ENCODE assay signal across 25 cellular contexts in the genomic region with DNA sequence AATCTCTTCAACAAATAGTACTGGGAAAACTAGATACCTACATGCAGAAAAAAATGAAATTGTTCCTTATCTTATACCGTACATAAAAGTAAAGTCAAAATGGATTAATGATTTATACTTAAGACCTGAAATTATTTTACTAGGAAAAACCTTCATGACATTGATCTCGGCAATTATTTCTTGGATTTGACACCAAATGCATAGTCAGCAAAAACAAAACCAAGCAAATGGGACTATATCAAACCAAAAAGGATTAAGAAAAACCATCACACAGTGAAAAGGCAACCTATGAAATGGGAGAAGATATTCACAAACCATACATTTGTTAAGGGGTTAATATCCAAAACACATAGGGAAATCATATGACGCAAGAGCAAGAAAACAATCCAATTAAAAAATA.
"Had no signal": no experiment of that assay in that cellular context is flagged by ENCODE, and none has a peak within 500 bp of the region (broad histone marks: within the 10 kb centered on the region; RNA-seq: fewer than 3 reads in every experiment).

No MANE protein-coding gene starts in this region.

- H3K9me3 ChIP-seq: gastroesophageal sphincter, mucosa of descending colon had no signal

- H3K79me2 ChIP-seq: hepatocyte had no signal

- H3K36me3 ChIP-seq: esophagus muscularis mucosa, gastroesophageal sphincter, heart left ventricle, lower lobe of right lung had no signal

- H3K4me2 ChIP-seq: hepatocyte had no signal

- H2AFZ ChIP-seq: hepatocyte had no signal

- H3K27ac ChIP-seq: coronary artery, dorsolateral prefrontal cortex, esophagus muscularis mucosa, foreskin keratinocyte, gastroesophageal sphincter, heart left ventricle, hepatocyte, lower lobe of right lung had no signal

- H3K27me3 ChIP-seq: dorsolateral prefrontal cortex, esophagus muscularis mucosa, gastroesophageal sphincter, heart left ventricle, hepatocyte had no signal

- DNase-seq: dermis blood vessel endothelial cell; dorsolateral prefrontal cortex; effector CD4-positive, alpha-beta T cell; effector memory CD4-positive, alpha-beta T cell; foreskin keratinocyte; heart left ventricle; hypothalamus; immature natural killer cell; islet precursor cell; kidney; kidney glomerular epithelial cell; left colon; left ventricle myocardium superior; lower lobe of right lung; mesenchymal stem cell; mucosa of descending colon; naive B cell had no signal

- H3K4me3 ChIP-seq: coronary artery, dorsolateral prefrontal cortex, esophagus muscularis mucosa, gastroesophageal sphincter, heart left ventricle, lower lobe of right lung, mucosa of descending colon had no signal

- H3K4me1 ChIP-seq: foreskin keratinocyte, lower lobe of right lung had no signal

- ATAC-seq: foreskin keratinocyte, gastroesophageal sphincter, heart left ventricle, left colon, left lobe of liver, left ventricle myocardium superior, lower lobe of right lung, mucosa of descending colon had no signal

- FAIRE-seq: colon, endothelial cell of umbilical vein, frontal cortex, kidney had no signal
